In the genomic region with DNA sequence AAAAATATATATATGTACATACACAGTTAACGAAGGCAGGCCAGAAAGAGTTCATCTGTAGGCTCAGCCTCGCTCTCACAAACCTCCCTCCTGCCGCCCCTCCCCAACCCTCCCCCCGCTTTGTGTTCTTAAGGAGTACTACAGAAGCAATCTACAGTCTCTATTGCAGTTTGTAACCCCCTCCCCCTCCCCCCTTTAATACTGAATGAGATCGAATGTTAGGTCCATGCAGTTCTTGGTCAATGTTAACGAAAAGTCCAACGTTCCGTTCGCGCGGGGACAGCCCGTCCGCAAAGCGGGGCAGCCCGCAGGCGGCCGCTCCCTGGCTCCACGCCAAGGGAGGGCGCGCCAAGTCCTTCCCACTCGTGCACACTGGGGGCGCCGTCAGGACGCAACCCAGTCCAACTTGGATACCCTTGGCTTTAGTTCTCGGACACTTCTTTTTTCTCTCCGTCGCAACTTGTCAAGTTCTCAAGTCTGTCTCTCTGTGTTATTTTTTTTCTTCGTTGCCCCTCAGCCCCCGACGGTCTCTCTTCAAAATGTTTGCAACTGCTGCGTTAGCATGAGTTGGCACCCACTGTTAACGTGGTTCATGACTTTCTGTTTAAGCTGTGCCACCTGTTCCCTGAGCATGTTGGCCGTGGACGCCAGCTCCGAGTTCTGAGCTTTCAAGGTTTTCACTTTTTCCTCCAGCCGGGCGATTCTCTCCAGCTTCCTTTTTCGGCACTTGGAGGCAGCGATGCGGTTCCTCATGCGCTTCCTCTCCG, we compare ENCODE assay signal across 1 cellular context.
TF ChIP-seq lines count a peak whose summit lies in the region.

No MANE protein-coding gene starts in this region.

TF ChIP-seq in K562, 482 proteins besides CTCF, POLR2A, EP300 and RAD21 (continued from another document):
- TF ChIP-seq, protein P1, sequence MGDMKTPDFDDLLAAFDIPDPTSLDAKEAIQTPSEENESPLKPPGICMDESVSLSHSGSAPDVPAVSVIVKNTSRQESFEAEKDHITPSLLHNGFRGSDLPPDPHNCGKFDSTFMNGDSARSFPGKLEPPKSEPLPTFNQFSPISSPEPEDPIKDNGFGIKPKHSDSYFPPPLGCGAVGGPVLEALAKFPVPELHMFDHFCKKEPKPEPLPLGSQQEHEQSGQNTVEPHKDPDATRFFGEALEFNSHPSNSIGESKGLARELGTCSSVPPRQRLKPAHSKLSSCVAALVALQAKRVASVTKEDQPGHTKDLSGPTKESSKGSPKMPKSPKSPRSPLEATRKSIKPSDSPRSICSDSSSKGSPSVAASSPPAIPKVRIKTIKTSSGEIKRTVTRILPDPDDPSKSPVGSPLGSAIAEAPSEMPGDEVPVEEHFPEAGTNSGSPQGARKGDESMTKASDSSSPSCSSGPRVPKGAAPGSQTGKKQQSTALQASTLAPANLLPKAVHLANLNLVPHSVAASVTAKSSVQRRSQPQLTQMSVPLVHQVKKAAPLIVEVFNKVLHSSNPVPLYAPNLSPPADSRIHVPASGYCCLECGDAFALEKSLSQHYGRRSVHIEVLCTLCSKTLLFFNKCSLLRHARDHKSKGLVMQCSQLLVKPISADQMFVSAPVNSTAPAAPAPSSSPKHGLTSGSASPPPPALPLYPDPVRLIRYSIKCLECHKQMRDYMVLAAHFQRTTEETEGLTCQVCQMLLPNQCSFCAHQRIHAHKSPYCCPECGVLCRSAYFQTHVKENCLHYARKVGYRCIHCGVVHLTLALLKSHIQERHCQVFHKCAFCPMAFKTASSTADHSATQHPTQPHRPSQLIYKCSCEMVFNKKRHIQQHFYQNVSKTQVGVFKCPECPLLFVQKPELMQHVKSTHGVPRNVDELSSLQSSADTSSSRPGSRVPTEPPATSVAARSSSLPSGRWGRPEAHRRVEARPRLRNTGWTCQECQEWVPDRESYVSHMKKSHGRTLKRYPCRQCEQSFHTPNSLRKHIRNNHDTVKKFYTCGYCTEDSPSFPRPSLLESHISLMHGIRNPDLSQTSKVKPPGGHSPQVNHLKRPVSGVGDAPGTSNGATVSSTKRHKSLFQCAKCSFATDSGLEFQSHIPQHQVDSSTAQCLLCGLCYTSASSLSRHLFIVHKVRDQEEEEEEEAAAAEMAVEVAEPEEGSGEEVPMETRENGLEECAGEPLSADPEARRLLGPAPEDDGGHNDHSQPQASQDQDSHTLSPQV (IDR thresholded peaks at IDR 0.05), result no peak
- TF ChIP-seq SAFB (IDR thresholded peaks at IDR 0.05; ENCODE audit: borderline replicate concordance, low read depth, low read length) (peak; percentile 79), TOE1 (IDR thresholded peaks at IDR 0.05; ENCODE audit: borderline replicate concordance) (0 out of 2 replicates have a peak, but pooled peaks have one; percentile 19), TOE1 (CRISPR knock-in tag; IDR thresholded peaks at IDR 0.05; ENCODE audit: borderline replicate concordance, low read depth) (no peak), XRCC5 (IDR thresholded peaks at IDR 0.05; ENCODE audit: low read depth, low read length) (0 out of 2 replicates have a peak, but pooled peaks have one; percentile 23), SMARCA4 (IDR thresholded peaks at IDR 0.05) (0 out of 2 replicates have a peak, but pooled peaks have one; percentile 38), ZNF764 (CRISPR knock-in tag; IDR thresholded peaks at IDR 0.05; ENCODE audit: low read depth) (no peak), WHSC1 (IDR thresholded peaks at IDR 0.05; ENCODE audit: low read length) (no peak), NR2C2 (CRISPR knock-in tag; IDR thresholded peaks at IDR 0.05) (no peak), NR2C2 (tag; IDR thresholded peaks at IDR 0.05) (no peak), GTF2F1 (IDR thresholded peaks at IDR 0.05; ENCODE audit: low read depth, low read length) (no peak), SMAD4 (CRISPR knock-in tag; conservative IDR thresholded peaks at IDR 0.05) (0 out of 2 replicates have a peak, but pooled peaks have one; percentile 45), HES1 (IDR thresholded peaks at IDR 0.05; ENCODE audit: low read depth) (no peak), NFIC (IDR thresholded peaks at IDR 0.05) (peak; percentile 99), MLLT1 (IDR thresholded peaks at IDR 0.05) (peak; percentile 55 to 68; a peak in 2 of 4 replicates), ZNF398 (CRISPR knock-in tag; IDR thresholded peaks at IDR 0.05) (no peak), CCNT2 (IDR thresholded peaks at IDR 0.05; ENCODE audit: borderline replicate concordance, extremely low read depth, insufficient read length, low read depth, low read length) (peak; percentile 71), ILF3 (IDR thresholded peaks at IDR 0.05; ENCODE audit: borderline replicate concordance) (no peak), BCLAF1 (IDR thresholded peaks at IDR 0.05; ENCODE audit: borderline replicate concordance in 1 of 2, control insufficient read depth in 1 of 2, low read depth in 2 of 2, low read length in 1 of 2) (0 out of 4 replicates have a peak, but pooled peaks of 1 of the 2 experiments have one; percentile 48), ZNF324 (CRISPR knock-in tag; IDR thresholded peaks at IDR 0.05) (no peak), ZNF551 (CRISPR knock-in tag; IDR thresholded peaks at IDR 0.05) (no peak), FOXK2 (conservative IDR thresholded peaks at IDR 0.05 in 1 of 2, IDR thresholded peaks at IDR 0.05 in 1 of 2; ENCODE audit: low read depth in 2 of 2) (no peak), PTBP1 (IDR thresholded peaks at IDR 0.05; ENCODE audit: low read depth, low read length) (no peak), ZNF274 (IDR thresholded peaks at IDR 0.05; ENCODE audit: borderline replicate concordance, low read depth, low read length) (no peak), TBP (optimal IDR thresholded peaks at IDR 0.05; ENCODE audit: low read depth, low read length) (no peak), MTA3 (IDR thresholded peaks at IDR 0.05; ENCODE audit: borderline replicate concordance) (peak; percentile 82), MEIS2 (IDR thresholded peaks at IDR 0.05; ENCODE audit: partially characterized antibody) (peak; percentile 11), SMC3 (conservative IDR thresholded peaks at IDR 0.05; ENCODE audit: insufficient read depth, low read depth, low read length) (peak; percentile 30; the same call in 1 of the 2 replicates), RB1 (IDR thresholded peaks at IDR 0.05; ENCODE audit: low read depth) (peak; percentile 73), SNRNP70 (optimal IDR thresholded peaks at IDR 0.05; ENCODE audit: low read depth, low read length) (no peak), FOXJ2 (tag; IDR thresholded peaks at IDR 0.05) (no peak), SOX6 (IDR thresholded peaks at IDR 0.05) (peak; percentile 32; the same call in 1 of the 2 replicates), BCL6 (CRISPR knock-in tag; IDR thresholded peaks at IDR 0.05) (no peak), ZNF57 (CRISPR knock-in tag; IDR thresholded peaks at IDR 0.05) (no peak)
